Comparison of ENCODE assay signal across 21 cellular contexts in the genomic region with DNA sequence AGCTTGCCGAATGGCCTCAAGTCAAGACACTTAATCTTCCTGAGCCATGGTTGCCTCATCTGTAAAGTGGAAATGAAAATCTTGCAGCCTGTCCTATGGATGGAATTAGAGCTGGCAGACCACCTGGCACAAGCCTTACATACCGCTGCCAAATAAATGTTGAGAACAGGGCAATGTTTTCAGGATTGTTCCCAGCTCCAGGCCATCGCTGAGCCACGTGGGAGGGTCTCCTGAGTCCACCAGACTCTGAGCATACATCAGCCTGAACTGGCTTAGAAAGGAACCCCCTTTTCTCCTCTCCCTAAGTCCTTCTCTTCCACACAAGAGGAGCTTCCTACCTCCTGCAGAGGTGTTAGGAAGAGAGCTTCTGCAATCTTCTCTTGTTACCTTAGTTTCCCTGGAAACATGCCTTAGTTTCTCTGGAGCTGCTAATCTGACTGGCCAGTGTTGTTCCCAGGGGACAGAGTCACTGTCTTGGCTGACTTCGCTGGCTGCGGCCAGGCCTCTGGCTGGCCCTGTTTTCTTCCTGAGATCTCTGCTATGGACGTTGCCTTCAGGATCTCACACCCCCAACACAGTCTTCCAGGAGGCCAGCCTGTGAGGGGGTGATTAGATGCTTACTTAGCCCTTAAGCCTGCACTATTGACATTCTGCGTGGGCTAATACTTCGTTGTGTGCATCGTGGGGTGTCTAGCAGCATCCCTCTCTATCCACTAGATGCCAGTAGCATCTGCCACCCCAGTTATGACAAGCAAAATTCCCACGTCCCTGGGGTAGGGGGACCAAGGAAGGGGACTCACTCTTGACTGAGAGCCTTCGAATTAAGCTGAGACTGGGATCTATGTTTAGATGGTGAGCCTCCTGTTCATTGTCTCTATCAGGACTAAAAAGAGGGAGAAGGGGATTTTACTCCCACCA.
DNase-seq lines count a peak whose midpoint lies in the region; ATAC-seq, FAIRE-seq and TF ChIP-seq lines count a peak whose summit lies in the region.
"Had no signal": no experiment of that assay in that cellular context is flagged by ENCODE, and none has a peak within 500 bp of the region (broad histone marks: within the 10 kb centered on the region; RNA-seq: fewer than 3 reads in every experiment).

No MANE protein-coding gene starts in this region.

- H3K27me3 ChIP-seq in H1 (replicated peaks in 1 of 4; ENCODE audit: control insufficient read depth in 3 of 4, extremely low read depth in 1 of 4, insufficient read depth in 3 of 4, low read length in 3 of 4) = no peaks in the 10 kb centered on the region; a peak in 1 of 7 replicates
- H3K27me3 ChIP-seq: SJCRH30 had no signal

- no peak overlapping the region for H3K9ac ChIP-seq in H1 (replicated peaks in 1 of 4; ENCODE audit: extremely low read depth in 1 of 4, low read depth in 3 of 4, low read length in 3 of 4)

- H3K14ac ChIP-seq in H1 (ENCODE audit: insufficient read length) = no peak overlapping the region

- H4K20me1 ChIP-seq in H1 (replicated peaks in 1 of 2; ENCODE audit: control insufficient read depth in 1 of 2, insufficient read depth in 2 of 2, low read length in 2 of 2) = no peaks in the 10 kb centered on the region

- H3K18ac ChIP-seq in H1 (ENCODE audit: extremely low read depth, low read length) = no peak overlapping the region

- H2BK12ac ChIP-seq in H1 (ENCODE audit: low read depth, low read length) = no peak overlapping the region

- H3K79me2 ChIP-seq in H1 (ENCODE audit: control insufficient read depth in 1 of 2, insufficient read depth in 2 of 2, low read length in 2 of 2) = no peaks in the 10 kb centered on the region

- intact Hi-C loops in Right ventricle myocardium superior (cut with DNase I) = no loop called here
- intact Hi-C loops in cardiac septum (cut with DNase I) = no loop called here

- H3K23ac ChIP-seq in H1 (ENCODE audit: insufficient read length) = no peak overlapping the region

- no peak overlapping the region for H3K27ac ChIP-seq in H1 (ENCODE audit: low read depth, low read length)
- H3K27ac ChIP-seq: SJCRH30, transverse colon had no signal

- WGBS in H1 (ENCODE audit: extremely low coverage in 1 of 2, insufficient coverage in 1 of 2, insufficient read length in 1 of 2, insufficient replicate concordance in 2 of 2, low coverage in 1 of 2, low lambda C conversion rate in 2 of 2, missing lambda C conversion rate in 1 of 2), 2 experiments = 89% methylated on average over 12 of the region's 12 CpGs; no CpG with 5 or more reads in 1 of the 2 experiments

- peaks cover 0 to 8% (median 4%) of the 10 kb centered on the region in 4 experiments; a peak in 5 of 7 replicates for H3K4me1 ChIP-seq in H1 (replicated peaks in 1 of 4; ENCODE audit: control insufficient read depth in 3 of 4, insufficient read depth in 4 of 4, low read length in 3 of 4)
- H3K4me1 ChIP-seq: transverse colon had no signal

- H3K9me3 ChIP-seq in H1 (ENCODE audit: insufficient read depth in 2 of 2, low read depth in 1 of 2, low read length in 1 of 2) = no peaks in the 10 kb centered on the region
- H3K9me3 ChIP-seq: SJCRH30, transverse colon had no signal

- no peak overlapping the region for H3K4me2 ChIP-seq in H1 (ENCODE audit: insufficient read depth in 1 of 2, low read depth in 2 of 2, low read length in 2 of 2)

- no peaks in the 10 kb centered on the region for H3K79me1 ChIP-seq in H1 (ENCODE audit: low read depth, low read length)

- CTCF ChIA-PET in H1 (lab: Charles Lee; ENCODE audit: partially characterized antibody) = interaction anchor here (0.9 to 2.7 kb wide), 10 partner anchors 9 to 159 kb away, joined by 3 to 15 read pairs (median 4); no protein-coding TSS in a partner anchor

- peak in 1 of 2 experiments; percentile 25; a peak in 1 of 4 replicates for TF ChIP-seq RAD21 in H1 (IDR thresholded peaks at IDR 0.05 in 1 of 2, conservative IDR thresholded peaks at IDR 0.05 in 1 of 2; ENCODE audit: low read depth in 2 of 2, low read length in 2 of 2)

- 0 out of 2 replicates have a peak overlapping the region, but pooled peaks have one; percentile 49 for H2BK15ac ChIP-seq in H1 (ENCODE audit: low read length)

- H3K23me2 ChIP-seq in H1 (ENCODE audit: low read depth, low read length) = no peaks in the 10 kb centered on the region; the same call in 1 of the 2 replicates

- no peak for TF ChIP-seq EP300 in H1 (IDR thresholded peaks at IDR 0.05; ENCODE audit: borderline replicate concordance in 1 of 2, low read depth in 2 of 2, low read length in 2 of 2)

- H3K9me3 Mint-ChIP-seq in activated T-helper 17 cell treated with anti-CD3 and anti-CD28 coated beads, Interleukin-2, amount 50 U/mL, for 72 hours = no peaks in the 10 kb centered on the region
- peaks cover under 1% of the 10 kb centered on the region for H3K9me3 Mint-ChIP-seq in type B pancreatic cell

- no peak overlapping the region for H4K91ac ChIP-seq in H1 (replicated peaks; ENCODE audit: insufficient read length, low read length)

- no peak overlapping the region for H2BK5ac ChIP-seq in H1 (ENCODE audit: low read depth, low read length)

- 0 out of 2 replicates have a peak overlapping the region, but pooled peaks have one; percentile 86 for H2BK20ac ChIP-seq in H1 (ENCODE audit: low read length)

- no peak overlapping the region for H3K4me3 ChIP-seq in H1 (ENCODE audit: extremely low read depth in 1 of 4, insufficient read depth in 2 of 4, low read depth in 3 of 4, low read length in 4 of 4)
- H3K4me3 ChIP-seq: SJCRH30, transverse colon had no signal

- FAIRE-seq in H1 (lab: Jason Lieb, UNC) = no peak
- FAIRE-seq: A204.1, kidney had no signal

- TF ChIP-seq CTCF in H1 (IDR thresholded peaks at IDR 0.05; ENCODE audit: control extremely low read depth in 1 of 3, insufficient read depth in 1 of 3, low read depth in 1 of 3, low read length in 3 of 3) (peak in 1 of 3 experiments; percentile 13; a peak in 1 of 4 replicates), type B pancreatic cell (conservative IDR thresholded peaks at IDR 0.05) (no peak)

- no peaks in the 10 kb centered on the region for H3K36me3 Mint-ChIP-seq in activated T-helper 17 cell treated with anti-CD3 and anti-CD28 coated beads, Interleukin-2, amount 50 U/mL, for 72 hours (ENCODE audit: low read depth)
- no peaks in the 10 kb centered on the region for H3K36me3 Mint-ChIP-seq in type B pancreatic cell

- POLR2A ChIA-PET in H1 (lab: Charles Lee; ENCODE audit: partially characterized antibody) = interaction anchor here (0.7 kb wide), 1 partner anchor 177 kb away, joined by 3 read pairs; no protein-coding TSS in a partner anchor

- no peak overlapping the region for H3K56ac ChIP-seq in H1 (replicated peaks; ENCODE audit: insufficient read length, low read depth, low read length)

- H2AFZ ChIP-seq in H1 (ENCODE audit: low read length) = no peak overlapping the region

- no peak overlapping the region for H3K4me3 Mint-ChIP-seq in activated T-helper 17 cell treated with anti-CD3 and anti-CD28 coated beads, Interleukin-2, amount 50 U/mL, for 72 hours
- no peak overlapping the region for H3K4me3 Mint-ChIP-seq in type B pancreatic cell
- H3K4me3 Mint-ChIP-seq: B cell had no signal

- no peak overlapping the region for H2AK5ac ChIP-seq in H1 (ENCODE audit: low read depth, low read length)

- no peak overlapping the region for H3K4ac ChIP-seq in H1 (replicated peaks; ENCODE audit: insufficient read length, low read depth, low read length)

- no peak overlapping the region for H4K5ac ChIP-seq in H1 (ENCODE audit: insufficient read length, low read depth, low read length)

- peaks cover 21% of the 10 kb centered on the region for H3K27me3 Mint-ChIP-seq in activated T-helper 17 cell treated with anti-CD3 and anti-CD28 coated beads, Interleukin-2, amount 50 U/mL, for 72 hours
- H3K27me3 Mint-ChIP-seq in type B pancreatic cell = peaks cover 25% of the 10 kb centered on the region

- no peaks in the 10 kb centered on the region for H3K36me3 ChIP-seq in H1 (ENCODE audit: control insufficient read depth in 2 of 4, insufficient read depth in 4 of 4, low read length in 3 of 4)
- H3K36me3 ChIP-seq: SJCRH30, transverse colon had no signal

- H3K4me1 Mint-ChIP-seq in activated T-helper 17 cell treated with anti-CD3 and anti-CD28 coated beads, Interleukin-2, amount 50 U/mL, for 72 hours = no peaks in the 10 kb centered on the region
- H3K4me1 Mint-ChIP-seq in type B pancreatic cell (ENCODE audit: unreplicated experiment) = peaks cover 13% of the 10 kb centered on the region
- H3K4me1 Mint-ChIP-seq: B cell had no signal

- peak; percentile 60 for ATAC-seq in Right ventricle myocardium superior (ENCODE audit: poor library complexity)
- no peak for ATAC-seq in activated T-helper 17 cell treated with anti-CD3 and anti-CD28 coated beads, Interleukin-2, amount 50 U/mL, for 72 hours (replicated peaks)
- ATAC-seq in HG02610 (IDR thresholded peaks at IDR 0.05; ENCODE audit: unreplicated experiment) = no peak
- ATAC-seq: stimulated activated naive CD8-positive, alpha-beta T cell treated with anti-CD3 and anti-CD28 coated beads, Interleukin-15, Interleukin-2, amounts not matched to agents 100 U/mL and 50 U/mL, for 24 hours had no signal

- DNase-seq in Right ventricle myocardium superior (no peak), cardiac septum (ENCODE audit: low spot score) (no peak), H1 (ENCODE audit: low read depth in 1 of 2, low spot score in 2 of 2) (no peak), midbrain (lab: John Stamatoyannopoulos, UW) (peak; percentile 26), type B pancreatic cell (ENCODE audit: extremely low spot score, unreplicated experiment) (no peak)
- no peak for DNase-seq in stimulated activated naive CD4-positive, alpha-beta T cell treated with Interleukin-2 at 50 U/mL for 16 hours (lab: John Stamatoyannopoulos, UW)
- DNase-seq: DMS153; kidney; mammary epithelial cell; NCI-H1694 treated with DMSO at 0.1 percent for 48 hours; NCI-H2171; NK-92 treated with Interleukin-12 subunit alpha and Interleukin-12 subunit beta, amount 100 ng/mL, for 24 hours; stimulated activated CD4-positive, alpha-beta T cell treated with anti-CD3 and anti-CD28 coated beads, Interleukin-4, amount 100 ng/mL, for 4 hours; stimulated activated naive CD8-positive, alpha-beta T cell treated with anti-CD3 and anti-CD28 coated beads, Interleukin-15, Interleukin-2, amounts not matched to agents 100 U/mL and 50 U/mL, for 24 hours; T-helper 1 cell; transverse colon had no signal

- H3K27ac Mint-ChIP-seq in activated T-helper 17 cell treated with anti-CD3 and anti-CD28 coated beads, Interleukin-2, amount 50 U/mL, for 72 hours = no peak overlapping the region
- no peak overlapping the region for H3K27ac Mint-ChIP-seq in type B pancreatic cell
- H3K27ac Mint-ChIP-seq: B cell had no signal

- no peak overlapping the region for H4K8ac ChIP-seq in H1 (ENCODE audit: extremely low read depth, insufficient read depth, low read length)

- no peak overlapping the region for H2BK120ac ChIP-seq in H1 (replicated peaks; ENCODE audit: low read depth, low read length)

- no peak for TF ChIP-seq POLR2A in H1 (IDR thresholded peaks at IDR 0.05; ENCODE audit: control extremely low read depth in 1 of 2, low read depth in 2 of 2, low read length in 2 of 2)
